ENCODE assay signal across 8 cellular contexts in the genomic region with DNA sequence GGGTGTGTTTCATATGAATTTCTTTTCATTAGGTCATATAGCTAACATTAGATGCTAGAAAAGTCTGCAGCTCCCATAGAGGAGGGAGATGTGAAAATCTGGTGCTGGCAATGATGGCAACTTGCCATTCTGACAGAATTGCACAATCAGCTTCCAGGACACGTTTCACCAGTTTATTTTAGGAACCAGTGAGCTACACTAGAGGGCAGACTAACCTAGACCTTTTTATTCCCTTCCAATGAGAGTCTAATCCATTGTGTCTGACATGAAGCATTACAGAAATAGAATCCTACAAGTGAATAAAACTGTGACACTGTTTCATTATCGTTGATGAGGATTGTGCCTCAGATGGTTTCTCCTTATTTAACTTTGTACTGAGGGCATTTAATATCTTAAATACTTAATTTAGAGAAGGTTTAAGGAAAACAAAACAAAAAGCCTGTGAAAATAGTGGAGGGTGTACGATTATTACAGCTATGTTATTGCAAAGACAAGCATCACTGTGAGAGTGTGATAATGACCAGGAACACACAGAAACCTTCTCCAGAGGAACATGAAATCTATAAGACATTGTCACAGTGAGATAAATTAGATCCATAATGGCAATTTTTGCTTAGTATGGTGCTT.
A peak's percentile ranks its signal among the peaks of the same experiment; 100 is the strongest.
DNase-seq lines count a peak whose midpoint lies in the region; ATAC-seq and TF ChIP-seq lines count a peak whose summit lies in the region.

No MANE protein-coding gene starts in this region.

- H3K4me1 ChIP-seq in endodermal cell (ENCODE audit: control insufficient read depth, insufficient read depth, low read length) (no peaks in the 10 kb centered on the region), vagina (peaks cover 14% of the 10 kb centered on the region)

- peak; percentile 85 for ATAC-seq in HG02678 (IDR thresholded peaks at IDR 0.05; ENCODE audit: unreplicated experiment)

- DNase-seq in AG04449 (ENCODE audit: low read depth, low spot score) (peak; percentile 56), NCI-H1105 treated with DMSO at 0.1 percent for 48 hours (lab: John Stamatoyannopoulos, UW) (peak; percentile 73), SKM-1 (lab: John Stamatoyannopoulos, UW; ENCODE audit: unreplicated experiment) (peak; percentile 66), endodermal cell (peak; percentile 54), medulla oblongata (ENCODE audit: extremely low spot score) (peak; percentile 96), vagina (ENCODE audit: extremely low spot score in 2 of 2) (no peak)

- H3K36me3 ChIP-seq in endodermal cell (ENCODE audit: control insufficient read depth, insufficient read depth, low read length): no peaks in the 10 kb centered on the region
- no peaks in the 10 kb centered on the region for H3K36me3 ChIP-seq in vagina

- POLR2A ChIA-PET in AG04449 (lab: Yijun Ruan, JAX): interaction anchor here (1.2 kb wide), 1 partner anchor 832 kb away, joined by 3 read pairs; no protein-coding TSS in a partner anchor

- H3K27me3 ChIP-seq in endodermal cell (ENCODE audit: control insufficient read depth, insufficient read depth, low read length, poor library complexity, severe bottlenecking): no peaks in the 10 kb centered on the region
- no peaks in the 10 kb centered on the region for H3K27me3 ChIP-seq in vagina

- 61% methylated on average over 3 of the region's 3 CpGs; no CpG with 5 or more reads in 1 of the 2 experiments for WGBS in endodermal cell (ENCODE audit: insufficient coverage in 1 of 2, insufficient read length in 1 of 2), 2 experiments

- H3K36me3 Mint-ChIP-seq in endodermal cell (ENCODE audit: low read depth): no peaks in the 10 kb centered on the region

- no peaks in the 10 kb centered on the region for H3K27me3 Mint-ChIP-seq in endodermal cell (ENCODE audit: insufficient read depth)

- H3K4me3 Mint-ChIP-seq in endodermal cell: no peak overlapping the region

- TF ChIP-seq CTCF in AG04449 (IDR thresholded peaks at IDR 0.05; ENCODE audit: insufficient read depth, low read length, missing control alignments) (peak; percentile 41), GM12875 (IDR thresholded peaks at IDR 0.05; ENCODE audit: borderline replicate concordance, insufficient read depth, low read depth, low read length) (peak; percentile 41; the same call in 1 of the 2 replicates), endodermal cell (conservative IDR thresholded peaks at IDR 0.05) (peak; percentile 83), vagina (IDR thresholded peaks at IDR 0.05) (peak; percentile 30 to 77 (median 52))

- H3K9me3 ChIP-seq in endodermal cell (ENCODE audit: control insufficient read depth, low read length) (no peaks in the 10 kb centered on the region), vagina (no peaks in the 10 kb centered on the region)

- no peaks in the 10 kb centered on the region for H3K9me3 Mint-ChIP-seq in endodermal cell

- H3K4me3 ChIP-seq in AG04449 (ENCODE audit: low read depth, low read length): no peak overlapping the region
- no peak overlapping the region for H3K4me3 ChIP-seq in GM12875 (ENCODE audit: low read depth, low read length)
- H3K4me3 ChIP-seq in endodermal cell (ENCODE audit: low read length): no peak overlapping the region
- H3K4me3 ChIP-seq in vagina: no peak overlapping the region

- H3K27ac Mint-ChIP-seq in endodermal cell: no peak overlapping the region

- intact Hi-C loops in vagina (cut with DNase I): no loop called here

- H3K27ac ChIP-seq in endodermal cell (ENCODE audit: low read depth, low read length) (no peak overlapping the region), vagina (no peak overlapping the region)

- CTCF ChIA-PET in AG04449 (lab: Yijun Ruan, JAX): interaction anchor here (0.7 to 1.9 kb wide), 23 partner anchors 10 to 923 kb away, joined by 3 to 16 read pairs (median 4); no protein-coding TSS in a partner anchor

- peaks cover 4% of the 10 kb centered on the region for H3K4me1 Mint-ChIP-seq in endodermal cell

- no peak overlapping the region for H3K9ac ChIP-seq in endodermal cell (ENCODE audit: extremely low read depth, low read length, poor library complexity, severe bottlenecking)

- TF ChIP-seq POLR2A in vagina (IDR thresholded peaks at IDR 0.05): no peak

Comparison
In these comparisons a context has a peak if more than half of its experiments do, and no peak if none do; other contexts are left out.
1. DNase-seq: peak in AG04449 (single experiment), NCI-H1105 treated with DMSO at 0.1 percent for 48 hours (single experiment), SKM-1 (single experiment), endodermal cell (single experiment) and medulla oblongata (single experiment); none in vagina (0 of 2).
2. Peak in every context shown above with its lines, with median percentiles within 50 percentile points of each other: CTCF ChIP-seq.